ENCODE assay signal across 12 cellular contexts in genomic region chr6:53312355-53312754, GRCh38. TPM values are rescaled to one million over a fixed set of nuclear protein-coding genes. Genes with fewer than 3 reads are reported as not detected.
A peak's percentile ranks its signal among the peaks of the same experiment; 100 is the strongest.
DNase-seq lines count a peak whose midpoint lies in the region; ATAC-seq, FAIRE-seq and TF ChIP-seq lines count a peak whose summit lies in the region.
"Had no signal": no experiment of that assay in that cellular context is flagged by ENCODE, and none has a peak within 500 bp of the region (broad histone marks: within the 10 kb centered on the region; RNA-seq: fewer than 3 reads in every experiment).

No MANE protein-coding gene starts in this region.

- H3K4me1 ChIP-seq in DND-41 (ENCODE audit: insufficient read depth, low read length) = peaks cover 99% of the 10 kb centered on the region
- peaks cover 28 to 82% of the 10 kb centered on the region in 2 experiments for H3K4me1 ChIP-seq in K562 (replicated peaks in 1 of 2; ENCODE audit: control insufficient read depth in 2 of 2, insufficient read depth in 2 of 2, low read length in 2 of 2)

- CTCF ChIA-PET in K562 (lab: Yijun Ruan, JAX; ENCODE audit: low intra/inter-chr PET ratio) = no interaction called here

- TF ChIP-seq CTCF in DND-41 (IDR thresholded peaks at IDR 0.05; ENCODE audit: borderline replicate concordance, extremely low read depth, low read length, poor library complexity, severe bottlenecking) (peak; percentile 27), K562 (IDR thresholded peaks at IDR 0.05 in 2 of 3, conservative IDR thresholded peaks at IDR 0.05 in 1 of 3; ENCODE audit: insufficient read depth in 2 of 3, low read depth in 1 of 3, low read length in 3 of 3) (no peak)

- in situ Hi-C loops in K562 (cut with MboI) = no loop called here

- ATAC-seq in DND-41 (ENCODE audit: insufficient read depth, low read depth) (peak; percentile 56), GM19043 (IDR thresholded peaks at IDR 0.05; ENCODE audit: low read depth, unreplicated experiment) (peak; percentile 37), K562 (peak; percentile 76), left lobe of liver (no peak), HG03135 (IDR thresholded peaks at IDR 0.05; ENCODE audit: unreplicated experiment) (no peak)
- ATAC-seq: gastroesophageal sphincter had no signal

- peaks cover 10% of the 10 kb centered on the region for H3K9me1 ChIP-seq in K562 (ENCODE audit: control insufficient read depth, insufficient read depth, low read length)

- TF ChIP-seq POLR2A in K562 (conservative IDR thresholded peaks at IDR 0.05) = no peak

- H4K20me1 ChIP-seq in DND-41 (ENCODE audit: insufficient read depth, low read length) (peaks cover 29% of the 10 kb centered on the region; the same call in 1 of the 2 replicates), K562 (replicated peaks; ENCODE audit: control insufficient read depth, insufficient read depth, low read length) (peaks cover 13% of the 10 kb centered on the region)

- WGBS in K562 (ENCODE audit: insufficient coverage, low coverage, missing lambda C conversion rate) = 5% methylated on average over 2 of the region's 2 CpGs

- POLR2A ChIA-PET in K562 (lab: Yijun Ruan, JAX) = no interaction called here

- peak; percentile 46 for DNase-seq in DND-41
- DNase-seq in M059J (ENCODE audit: low read depth) = peak; percentile 63
- peak in 2 of 4 experiments; percentile 60 to 72 for DNase-seq in K562 (ENCODE audit: extremely low read depth in 1 of 4, low spot score in 3 of 4)
- DNase-seq in HPDE6-E6E7 (ENCODE audit: extremely low spot score) = no peak
- DNase-seq in left lobe of liver (ENCODE audit: low spot score) = no peak
- no peak for DNase-seq in activated CD4-positive, alpha-beta T cell treated with anti-CD3 and anti-CD28 coated beads, Interleukin-2, amount 50 U/mL, for 48 hours
- DNase-seq: lower lobe of right lung had no signal

- H2AFZ ChIP-seq in DND-41 (ENCODE audit: low read depth, low read length) (no peak overlapping the region), K562 (ENCODE audit: low read depth, low read length) (no peak overlapping the region)

- H3K9ac ChIP-seq in DND-41 (ENCODE audit: low read depth, low read length) = peak overlapping the region; percentile 68
- H3K9ac ChIP-seq in K562 (ENCODE audit: insufficient read depth in 1 of 2, low read depth in 2 of 2, low read length in 2 of 2) = peak overlapping the region in 1 of 2 experiments; percentile 28; a peak in 1 of 4 replicates

- H3K27ac ChIP-seq in DND-41 (ENCODE audit: low read length) = peak overlapping the region; percentile 97
- peak overlapping the region; percentile 86 for H3K27ac ChIP-seq in K562 (ENCODE audit: extremely low read depth, low read depth, low read length)
- H3K27ac ChIP-seq: gastroesophageal sphincter, lower lobe of right lung, SK-N-MC had no signal

- TF ChIP-seq RAD21 in K562 (CRISPR knock-in tag; conservative IDR thresholded peaks at IDR 0.05 in 1 of 2, IDR thresholded peaks at IDR 0.05 in 1 of 2) = no peak

- peak overlapping the region in 1 of 2 experiments; percentile 2; a peak in 1 of 4 replicates for H3K4me3 ChIP-seq in DND-41 (ENCODE audit: low read depth in 1 of 2, low read length in 2 of 2)
- H3K4me3 ChIP-seq in K562 = no peak overlapping the region
- H3K4me3 ChIP-seq: gastroesophageal sphincter, lower lobe of right lung, SK-N-MC had no signal

- intact Hi-C loops in K562 (cut with micrococcal nuclease) = loop anchor here (5.0 kb wide), 1 partner anchor 35 kb away; the partner anchor contains the start of gene ELOVL5

- H3K36me3 ChIP-seq in DND-41 (ENCODE audit: insufficient read depth, low read length) = no peaks in the 10 kb centered on the region
- H3K36me3 ChIP-seq in K562 (ENCODE audit: control insufficient read depth, insufficient read depth, low read length) = peaks cover 13% of the 10 kb centered on the region; the same call in 2 of the 3 replicates
- H3K36me3 ChIP-seq: gastroesophageal sphincter, lower lobe of right lung had no signal

- H3K4me2 ChIP-seq in DND-41 (ENCODE audit: insufficient read depth, low read length) = peak overlapping the region; percentile 52
- H3K4me2 ChIP-seq in K562 (ENCODE audit: insufficient read depth, low read length) = peak overlapping the region; percentile 6; the same call in 1 of the 2 replicates

- peak; percentile 63 for FAIRE-seq in K562 (lab: Jason Lieb, UNC)
- FAIRE-seq: urothelium cell line had no signal

- peaks cover 98% of the 10 kb centered on the region for H3K79me2 ChIP-seq in DND-41 (ENCODE audit: insufficient read depth, low read length)
- H3K79me2 ChIP-seq in K562 (ENCODE audit: control insufficient read depth, insufficient read depth, low read length) = peaks cover 100% of the 10 kb centered on the region

- peak; percentile 63 for TF ChIP-seq EP300 in K562 (IDR thresholded peaks at IDR 0.05; ENCODE audit: low read length)

- no peaks in the 10 kb centered on the region for H3K27me3 ChIP-seq in DND-41 (ENCODE audit: insufficient read depth, low read length, poor library complexity)
- no peaks in the 10 kb centered on the region for H3K27me3 ChIP-seq in K562 (ENCODE audit: control insufficient read depth in 2 of 2, insufficient read depth in 2 of 2, low read length in 2 of 2)
- H3K27me3 ChIP-seq: gastroesophageal sphincter had no signal

- BruUV-seq in K562 (replicated peaks; lab: Mats Ljungman, UMichigan) = no TSS peak

- no peaks in the 10 kb centered on the region for H3K9me3 ChIP-seq in DND-41 (ENCODE audit: insufficient read depth, low read length, severe bottlenecking)
- no peaks in the 10 kb centered on the region for H3K9me3 ChIP-seq in K562 (replicated peaks; ENCODE audit: control insufficient read depth, insufficient read depth, low read depth, low read length)
- H3K9me3 ChIP-seq: gastroesophageal sphincter, lower lobe of right lung had no signal

RNA-seq across cellular contexts. Expression of gene ELOVL5, which starts 36.4 kb away (rescaled TPM):
- 149 and 190 TPM in 2 replicates for total RNA-seq in M059J (2014; rRNA removed; shearing (Covaris generic))
- 254 and 349 TPM in 2 replicates for total RNA-seq in K562 (2011; cell fraction: chromatin; rRNA removed; ENCODE audit: low replicate concordance)
- 242 and 277 TPM in 2 replicates for total RNA-seq in K562 (2011; cell fraction: nucleolus; rRNA removed)
- total RNA-seq in K562 (2011; cell fraction: nucleoplasm; rRNA removed) = 310 and 344 TPM in 2 replicates
- total RNA-seq in K562 (2014; rRNA removed) (70.6 and 80.6 TPM in 2 replicates), K562 (2014; rRNA removed; fragmentation: Illumina TruSeq; extraction: Trizol) (131 and 151 TPM in 2 replicates), K562 (2015; rRNA removed; fragmentation: Illumina TruSeq; extraction: Trizol) (122 and 132 TPM in 2 replicates), K562 (2021) (134 and 151 TPM in 2 replicates), left lobe of liver (54.4 TPM)
- polyA plus RNA-seq in K562 (2011; rRNA removed) (245 TPM in 2 replicates), K562 (2014; fragmentation: Illumina TruSeq; extraction: Trizol) (150 and 172 TPM in 2 replicates), K562 (2014; fragmentation: Nextera tagmentation; extraction: Ambion mirVana) (100 to 1,000 TPM; 124 to 148 TPM), K562 (2014; rRNA removed) (107 and 109 TPM in 2 replicates)
- 106 and 186 TPM in 2 replicates for polyA plus RNA-seq in K562 (2011; cell fraction: cytosol; rRNA removed)
- 434 and 508 TPM in 2 replicates for polyA plus RNA-seq in K562 (2011; cell fraction: nucleus; rRNA removed)
- polyA plus RNA-seq in K562 (2012) = 143 and 177 TPM in 2 replicates
- 294 and 362 TPM in 2 replicates for polyA minus RNA-seq in K562 (2011; rRNA and poly(A)+ RNA removed)
- 132 and 149 TPM in 2 replicates for polyA minus RNA-seq in K562 (2011; cell fraction: cytosol; rRNA and poly(A)+ RNA removed)
- polyA minus RNA-seq in K562 (2011; cell fraction: nucleus; rRNA and poly(A)+ RNA removed) = 163 and 262 TPM in 2 replicates

Comparison
In these comparisons a context has a peak if more than half of its experiments do, and no peak if none do; other contexts are left out.
1. ATAC-seq: peak in DND-41 (single experiment), GM19043 (single experiment) and K562 (single experiment); none in left lobe of liver (single experiment) and HG03135 (single experiment).
2. DNase-seq: peak in DND-41 (single experiment) and M059J (single experiment); none in HPDE6-E6E7 (single experiment), left lobe of liver (single experiment) and activated CD4-positive, alpha-beta T cell treated with anti-CD3 and anti-CD28 coated beads, Interleukin-2, amount 50 U/mL, for 48 hours (0 of 2).